ENCODE assay signal across 6 cellular contexts in the genomic region with DNA sequence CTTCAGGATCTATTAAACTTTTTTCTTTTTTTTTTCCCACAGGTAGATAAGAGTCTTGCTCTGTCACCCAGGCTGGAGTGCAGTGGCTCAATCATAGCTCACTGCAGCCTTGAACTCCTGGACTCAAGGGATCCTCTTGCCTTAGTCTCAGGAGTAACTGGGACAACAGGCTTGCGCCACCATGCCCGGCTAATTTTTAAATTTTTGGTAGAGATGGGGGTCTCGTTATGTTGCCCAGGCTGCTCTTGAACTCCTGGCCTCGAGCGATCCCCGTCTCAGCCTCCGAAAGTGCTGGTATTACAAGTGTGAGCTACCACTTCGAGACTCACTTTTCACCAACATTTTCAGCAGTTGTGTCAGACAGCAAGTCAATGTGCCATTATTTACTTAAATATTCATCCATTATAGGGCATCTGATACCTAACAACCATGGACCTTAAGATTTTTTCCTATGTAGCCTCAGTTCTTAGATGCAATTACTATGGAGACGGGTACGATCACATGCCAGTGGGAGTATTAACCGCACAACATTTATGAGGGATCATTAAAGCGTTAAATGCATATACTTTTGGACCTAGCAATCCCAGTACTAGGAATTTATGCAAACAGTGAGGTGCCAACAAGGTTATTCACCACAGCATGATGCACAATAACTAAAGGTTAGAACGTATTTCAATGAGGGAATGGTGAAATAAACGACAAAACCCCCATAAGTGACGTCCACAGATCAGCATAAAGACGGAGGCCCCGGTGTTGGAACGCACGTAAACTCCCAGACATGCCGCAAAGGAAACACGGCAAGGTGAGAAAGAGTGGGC. TPM values are rescaled to one million over a fixed set of nuclear protein-coding genes. Genes with fewer than 3 reads are reported as not detected.
DNase-seq lines count a peak whose midpoint lies in the region; TF ChIP-seq lines count a peak whose summit lies in the region.

No MANE protein-coding gene starts in this region.

- H3K9me3 Mint-ChIP-seq in type B pancreatic cell = no peaks in the 10 kb centered on the region

- no peak for TF ChIP-seq CTCF in type B pancreatic cell (conservative IDR thresholded peaks at IDR 0.05)

- peak overlapping the region; percentile 99 for H3K4me3 Mint-ChIP-seq in type B pancreatic cell

- H3K4me1 Mint-ChIP-seq in type B pancreatic cell (ENCODE audit: unreplicated experiment) = peaks cover 20% of the 10 kb centered on the region

- peak; percentile 28 to 55 for DNase-seq in NCI-H526 (lab: John Stamatoyannopoulos, UW)
- DNase-seq in NCI-H526 treated with DMSO at 0.1 percent for 48 hours (lab: John Stamatoyannopoulos, UW) = no peak
- peak; percentile 59 for DNase-seq in activated CD8-positive, alpha-beta memory T cell treated with anti-CD3 and anti-CD28 coated beads, Interleukin-2, amount 50 U/mL, for 4 hours
- DNase-seq in type B pancreatic cell (ENCODE audit: extremely low spot score, unreplicated experiment) = no peak
- no peak for DNase-seq in NCI-H128 (lab: John Stamatoyannopoulos, UW; ENCODE audit: unreplicated experiment)

- peak overlapping the region; percentile 87 for H3K27ac Mint-ChIP-seq in type B pancreatic cell

- H3K27me3 ChIP-seq in layer of hippocampus (ENCODE audit: control insufficient read depth, insufficient read depth, low read length) = no peaks in the 10 kb centered on the region

- peak overlapping the region; percentile 89 for H3K27ac ChIP-seq in layer of hippocampus (ENCODE audit: low read depth, low read length)

- no peaks in the 10 kb centered on the region for H3K27me3 Mint-ChIP-seq in type B pancreatic cell

- peaks cover 8% of the 10 kb centered on the region for H3K36me3 Mint-ChIP-seq in type B pancreatic cell

RNA-seq across cellular contexts. Expression of a gene that starts 0.8 kb away (rescaled TPM):
- 18.8 and 33.7 TPM in 2 replicates for total RNA-seq in type B pancreatic cell (ENCODE audit: low replicate concordance)

RNA-seq across cellular contexts. Expression of a gene that starts 1.4 kb away (rescaled TPM):
- 112 and 115 TPM in 2 replicates for total RNA-seq in type B pancreatic cell (ENCODE audit: low replicate concordance)

RNA-seq across cellular contexts. Expression of a gene that starts 27.9 kb away (rescaled TPM):
- total RNA-seq in type B pancreatic cell (ENCODE audit: low replicate concordance) = 106 and 114 TPM in 2 replicates

RNA-seq across cellular contexts. Expression of a gene that starts 28.2 kb away (rescaled TPM):
- total RNA-seq in type B pancreatic cell (ENCODE audit: low replicate concordance) = 48.4 and 59.5 TPM in 2 replicates

RNA-seq across cellular contexts. Expression of a gene that starts 42.5 kb away (rescaled TPM):
- not detected in 2 replicates for total RNA-seq in type B pancreatic cell (ENCODE audit: low replicate concordance)

Comparison
In these comparisons a context has a peak if more than half of its experiments do, and no peak if none do; other contexts are left out.
1. DNase-seq: peak in NCI-H526 (2 of 2) and activated CD8-positive, alpha-beta memory T cell treated with anti-CD3 and anti-CD28 coated beads, Interleukin-2, amount 50 U/mL, for 4 hours (single experiment); none in NCI-H526 treated with DMSO at 0.1 percent for 48 hours (single experiment), type B pancreatic cell (single experiment) and NCI-H128 (single experiment).